ENCODE assay signal across 8 cellular contexts in the genomic region with DNA sequence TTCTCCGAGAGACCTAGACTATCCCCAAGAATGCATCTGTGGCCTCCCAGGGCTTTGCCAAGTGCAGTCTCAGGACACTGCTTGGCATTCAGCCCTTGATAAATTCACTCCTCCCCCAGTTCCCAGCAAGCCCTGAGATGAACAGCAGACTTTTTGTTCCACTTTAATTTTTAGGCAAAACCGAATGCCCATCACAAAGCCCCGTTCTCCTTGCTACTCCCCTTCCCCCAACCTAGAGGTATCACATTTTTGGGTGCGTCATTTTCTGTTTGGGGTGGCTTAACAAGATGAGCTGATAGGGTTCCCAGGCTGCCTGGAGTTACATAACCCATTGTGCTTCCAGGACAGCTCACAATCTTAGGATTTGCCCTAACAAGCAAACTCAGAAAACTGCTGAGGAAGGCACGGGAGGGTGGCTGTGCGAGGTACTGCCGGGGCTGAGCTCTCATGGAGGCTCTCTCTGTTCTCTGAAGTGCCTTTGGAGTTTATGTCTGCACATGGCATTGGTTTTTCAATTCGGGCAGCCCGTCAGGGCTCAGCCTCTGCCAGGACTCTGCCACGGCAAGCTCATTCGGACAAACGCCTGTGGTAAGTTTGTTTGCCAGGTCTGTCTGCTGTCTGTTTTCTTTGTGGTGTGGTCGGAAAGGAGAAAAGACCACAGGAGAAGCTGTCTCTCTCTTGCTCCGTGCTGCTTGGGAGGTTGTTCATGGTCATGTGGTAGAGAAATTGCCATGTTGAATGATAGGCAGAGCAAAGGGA. TPM values are rescaled to one million over a fixed set of nuclear protein-coding genes. Genes with fewer than 3 reads are reported as not detected.
DNase-seq lines count a peak whose midpoint lies in the region; ATAC-seq, FAIRE-seq and TF ChIP-seq lines count a peak whose summit lies in the region.

A gene with protein sequence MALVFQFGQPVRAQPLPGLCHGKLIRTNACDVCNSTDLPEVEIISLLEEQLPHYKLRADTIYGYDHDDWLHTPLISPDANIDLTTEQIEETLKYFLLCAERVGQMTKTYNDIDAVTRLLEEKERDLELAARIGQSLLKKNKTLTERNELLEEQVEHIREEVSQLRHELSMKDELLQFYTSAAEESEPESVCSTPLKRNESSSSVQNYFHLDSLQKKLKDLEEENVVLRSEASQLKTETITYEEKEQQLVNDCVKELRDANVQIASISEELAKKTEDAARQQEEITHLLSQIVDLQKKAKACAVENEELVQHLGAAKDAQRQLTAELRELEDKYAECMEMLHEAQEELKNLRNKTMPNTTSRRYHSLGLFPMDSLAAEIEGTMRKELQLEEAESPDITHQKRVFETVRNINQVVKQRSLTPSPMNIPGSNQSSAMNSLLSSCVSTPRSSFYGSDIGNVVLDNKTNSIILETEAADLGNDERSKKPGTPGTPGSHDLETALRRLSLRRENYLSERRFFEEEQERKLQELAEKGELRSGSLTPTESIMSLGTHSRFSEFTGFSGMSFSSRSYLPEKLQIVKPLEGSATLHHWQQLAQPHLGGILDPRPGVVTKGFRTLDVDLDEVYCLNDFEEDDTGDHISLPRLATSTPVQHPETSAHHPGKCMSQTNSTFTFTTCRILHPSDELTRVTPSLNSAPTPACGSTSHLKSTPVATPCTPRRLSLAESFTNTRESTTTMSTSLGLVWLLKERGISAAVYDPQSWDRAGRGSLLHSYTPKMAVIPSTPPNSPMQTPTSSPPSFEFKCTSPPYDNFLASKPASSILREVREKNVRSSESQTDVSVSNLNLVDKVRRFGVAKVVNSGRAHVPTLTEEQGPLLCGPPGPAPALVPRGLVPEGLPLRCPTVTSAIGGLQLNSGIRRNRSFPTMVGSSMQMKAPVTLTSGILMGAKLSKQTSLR (plus strand): TSS at position 385 of the 759 bp plus-strand sequence. CDS start 113 bp downstream, at position 498.

- FAIRE-seq in bronchial epithelial cell (lab: Jason Lieb, UNC) = peak; percentile 97

- peaks cover 3% of the 10 kb centered on the region for H3K36me3 ChIP-seq in bronchial epithelial cell (ENCODE audit: control insufficient read depth, insufficient read depth, low read length)
- H3K36me3 ChIP-seq in right lobe of liver = no peaks in the 10 kb centered on the region

- no peak for TF ChIP-seq POLR2A in right lobe of liver (IDR thresholded peaks at IDR 0.05)

- DNase-seq in M059J (ENCODE audit: low read depth) (peak; percentile 76), bronchial epithelial cell (ENCODE audit: low read depth) (peak; percentile 97), right lobe of liver (no peak), superior temporal gyrus (ENCODE audit: extremely low spot score) (peak; percentile 66), GM19240 (ENCODE audit: insufficient read length, low spot score) (no peak), NCI-H1417 (lab: John Stamatoyannopoulos, UW) (no peak), NK-92 (lab: John Stamatoyannopoulos, UW; ENCODE audit: unreplicated experiment) (no peak), NCI-H82 (lab: John Stamatoyannopoulos, UW) (no peak)

- no peak within 1 kb of the TSS for H3K27ac ChIP-seq in right lobe of liver

- intact Hi-C loops in right lobe of liver (cut with DNase I) = no loop called here

- no peaks in the 10 kb centered on the region for H3K9me3 ChIP-seq in right lobe of liver

- no peaks in the 10 kb centered on the region for H3K4me1 ChIP-seq in right lobe of liver

- WGBS in right lobe of liver (ENCODE audit: insufficient coverage, low coverage, low lambda C conversion rate, missing lambda C conversion rate) = 87% methylated on average over 8 of the region's 14 CpGs

- H3K4me3 ChIP-seq in bronchial epithelial cell (ENCODE audit: low read depth, low read length) = peak within 1 kb of the TSS; percentile 37
- no peak within 1 kb of the TSS for H3K4me3 ChIP-seq in right lobe of liver

- H3K27me3 ChIP-seq in bronchial epithelial cell (ENCODE audit: control insufficient read depth, insufficient read depth, low read length) (no peaks in the 10 kb centered on the region), right lobe of liver (no peaks in the 10 kb centered on the region)

- TF ChIP-seq CTCF in bronchial epithelial cell (IDR thresholded peaks at IDR 0.05; ENCODE audit: insufficient read depth, low read length, severe bottlenecking) = no peak
- no peak for TF ChIP-seq CTCF in right lobe of liver (IDR thresholded peaks at IDR 0.05)

- peak in 2 of 4 donors; percentile 36 to 40 for ATAC-seq in right lobe of liver

RNA-seq across cellular contexts. Expression of the gene that starts here (rescaled TPM):
- 6.4 and 9.6 TPM in 2 replicates for total RNA-seq in M059J (2014; rRNA removed; shearing (Covaris generic))
- 36.1 and 43.5 TPM in 2 replicates for total RNA-seq in bronchial epithelial cell
- total RNA-seq in right lobe of liver = 10 to 100 TPM in 5 of 6 experiments, 1 to 10 TPM in 1; 9.5 to 16.4 (median 12.2) TPM

Comparison
In these comparisons a context has a peak if more than half of its experiments do, and no peak if none do; other contexts are left out.
1. DNase-seq: peak in M059J (single experiment), bronchial epithelial cell (single experiment) and superior temporal gyrus (single experiment); none in right lobe of liver (0 of 3), GM19240 (single experiment), NCI-H1417 (0 of 3), NK-92 (single experiment) and NCI-H82 (single experiment).